ENCODE assay signal across 37 cellular contexts in the genomic region with DNA sequence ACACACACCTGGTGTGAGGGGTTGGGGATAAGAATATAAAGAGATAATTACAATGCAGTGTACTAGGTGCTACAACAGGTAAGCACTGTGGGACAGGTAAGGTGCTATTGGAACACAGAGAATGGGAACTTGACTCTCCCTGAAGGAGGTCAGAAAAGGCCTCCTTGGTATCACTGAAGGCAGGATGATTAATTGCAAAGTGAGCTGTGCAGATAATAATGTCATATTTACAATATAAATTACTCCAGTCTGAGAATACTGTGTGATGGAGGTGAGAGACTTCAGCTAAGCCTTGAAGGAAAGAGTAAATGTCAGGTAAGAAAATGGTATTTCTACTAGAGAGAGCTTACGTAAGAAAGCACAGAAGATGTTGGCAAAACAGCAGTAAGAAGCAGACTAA.
"Had no signal": no experiment of that assay in that cellular context is flagged by ENCODE, and none has a peak within 500 bp of the region (broad histone marks: within the 10 kb centered on the region; RNA-seq: fewer than 3 reads in every experiment).

No MANE protein-coding gene starts in this region.

- H3K36me3 Mint-ChIP-seq: WTC11 had no signal

- H3K9me3 ChIP-seq: ascending aorta, body of pancreas, breast epithelium had no signal

- H3K4me1 ChIP-seq: body of pancreas, breast epithelium had no signal

- H3K27ac Mint-ChIP-seq: activated CD4-positive, alpha-beta memory T cell treated with anti-CD3 and anti-CD28 coated beads, Interleukin-2, amount 10 ng/mL, durations not matched to agents 7 days and 5 days; activated CD4-positive, alpha-beta T cell treated with anti-CD3 and anti-CD28 coated beads for 36 hours; activated CD4-positive, alpha-beta T cell treated with anti-CD3 and anti-CD28 coated beads, Interleukin-2, amount 10 ng/mL, durations not matched to agents 7 days and 5 days; activated CD8-positive, alpha-beta memory T cell treated with anti-CD3 and anti-CD28 coated beads, Interleukin-2, amount 10 ng/mL, durations not matched to agents 7 days and 5 days; activated CD8-positive, alpha-beta T cell treated with anti-CD3 and anti-CD28 coated beads, Interleukin-2, amount 10 ng/mL, durations not matched to agents 7 days and 5 days; activated naive CD4-positive, alpha-beta T cell treated with anti-CD3 and anti-CD28 coated beads, Interleukin-2, amount 10 ng/mL, durations not matched to agents 7 days and 5 days; activated naive CD4-positive, alpha-beta T cell treated with anti-CD3 and anti-CD28 coated beads, Interleukin-2, amount 50 U/mL, for 24 hours; activated naive CD8-positive, alpha-beta T cell; activated naive CD8-positive, alpha-beta T cell treated with anti-CD3 and anti-CD28 coated beads, Interleukin-2, amount 10 ng/mL, durations not matched to agents 7 days and 5 days; activated naive CD8-positive, alpha-beta T cell treated with anti-CD3 and anti-CD28 coated beads, Interleukin-2, amount 50 U/mL, for 24 hours; activated T-cell treated with anti-CD3 and anti-CD28 coated beads, Interleukin-2, amount 50 U/mL, for 24 hours; activated T-helper 2 cell treated with anti-CD3 and anti-CD28 coated beads, Interferon-gamma antibody, Interleukin-2, Interleukin-4, amounts not matched to agents 10 μg/mL and 5 μg/mL and 100 μg/mL, durations not matched to agents 14 hours and 24 hours and 36 hours; T-helper 1 cell treated with Interleukin-12 subunit alpha and Interleukin-12 subunit beta and Interleukin-4 antibody, amounts not matched to agents 30 μg/mL and 1 μg/mL, for 36 hours; T-helper 2 cell treated with Interferon-gamma antibody and Interleukin-4, amounts not matched to agents 5 μg/mL and 100 μg/mL, for 36 hours; WTC11 had no signal

- H3K9me3 Mint-ChIP-seq: activated CD4-positive, alpha-beta memory T cell treated with anti-CD3 and anti-CD28 coated beads, Interleukin-2, amount 10 ng/mL, durations not matched to agents 7 days and 5 days; activated CD4-positive, alpha-beta T cell treated with anti-CD3 and anti-CD28 coated beads, Interleukin-2, amount 10 ng/mL, durations not matched to agents 7 days and 5 days; activated naive CD4-positive, alpha-beta T cell treated with anti-CD3 and anti-CD28 coated beads, Interleukin-2, amount 10 ng/mL, durations not matched to agents 7 days and 5 days; activated naive CD4-positive, alpha-beta T cell treated with anti-CD3 and anti-CD28 coated beads, Interleukin-2, amount 50 U/mL, for 24 hours; T-helper 1 cell treated with Interleukin-12 subunit alpha and Interleukin-12 subunit beta and Interleukin-4 antibody, amounts not matched to agents 30 μg/mL and 1 μg/mL, for 36 hours; T-helper 2 cell treated with Interferon-gamma antibody and Interleukin-4, amounts not matched to agents 5 μg/mL and 100 μg/mL, for 36 hours; WTC11 had no signal

- H3K27me3 Mint-ChIP-seq: activated CD4-positive, alpha-beta memory T cell treated with anti-CD3 and anti-CD28 coated beads, Interleukin-2, amount 10 ng/mL, durations not matched to agents 7 days and 5 days; activated CD4-positive, alpha-beta T cell treated with anti-CD3 and anti-CD28 coated beads for 36 hours; activated CD4-positive, alpha-beta T cell treated with anti-CD3 and anti-CD28 coated beads, Interleukin-2, amount 10 ng/mL, durations not matched to agents 7 days and 5 days; activated CD8-positive, alpha-beta memory T cell treated with anti-CD3 and anti-CD28 coated beads, Interleukin-2, amount 10 ng/mL, durations not matched to agents 7 days and 5 days; activated naive CD4-positive, alpha-beta T cell treated with anti-CD3 and anti-CD28 coated beads, Interleukin-2, amount 10 ng/mL, durations not matched to agents 7 days and 5 days; activated naive CD4-positive, alpha-beta T cell treated with anti-CD3 and anti-CD28 coated beads, Interleukin-2, amount 50 U/mL, for 24 hours; activated naive CD8-positive, alpha-beta T cell; activated naive CD8-positive, alpha-beta T cell treated with anti-CD3 and anti-CD28 coated beads, Interleukin-2, amount 10 ng/mL, durations not matched to agents 7 days and 5 days; activated naive CD8-positive, alpha-beta T cell treated with anti-CD3 and anti-CD28 coated beads, Interleukin-2, amount 50 U/mL, for 24 hours; activated T-cell treated with anti-CD3 and anti-CD28 coated beads, Interleukin-2, amount 50 U/mL, for 24 hours had no signal

- H3K27ac ChIP-seq: ascending aorta, body of pancreas, brain microvascular endothelial cell, breast epithelium, WERI-Rb-1 had no signal

- H3K4me3 ChIP-seq: ascending aorta, body of pancreas, breast epithelium had no signal

- FAIRE-seq: TTC549 had no signal

- H3K27me3 ChIP-seq: ascending aorta, body of pancreas, brain microvascular endothelial cell, breast epithelium had no signal

- H3K36me3 ChIP-seq: brain microvascular endothelial cell, breast epithelium, WERI-Rb-1 had no signal

- H3K4me3 Mint-ChIP-seq: activated CD4-positive, alpha-beta memory T cell treated with anti-CD3 and anti-CD28 coated beads, Interleukin-2, amount 10 ng/mL, durations not matched to agents 7 days and 5 days; activated CD4-positive, alpha-beta T cell treated with anti-CD3 and anti-CD28 coated beads for 36 hours; activated CD4-positive, alpha-beta T cell treated with anti-CD3 and anti-CD28 coated beads, Interleukin-2, amount 10 ng/mL, durations not matched to agents 7 days and 5 days; activated CD8-positive, alpha-beta memory T cell treated with anti-CD3 and anti-CD28 coated beads, Interleukin-2, amount 10 ng/mL, durations not matched to agents 7 days and 5 days; activated CD8-positive, alpha-beta T cell treated with anti-CD3 and anti-CD28 coated beads, Interleukin-2, amount 10 ng/mL, durations not matched to agents 7 days and 5 days; activated naive CD4-positive, alpha-beta T cell treated with anti-CD3 and anti-CD28 coated beads, Interleukin-2, amount 10 ng/mL, durations not matched to agents 7 days and 5 days; activated naive CD4-positive, alpha-beta T cell treated with anti-CD3 and anti-CD28 coated beads, Interleukin-2, amount 50 U/mL, for 24 hours; activated naive CD8-positive, alpha-beta T cell; activated naive CD8-positive, alpha-beta T cell treated with anti-CD3 and anti-CD28 coated beads, Interleukin-2, amount 10 ng/mL, durations not matched to agents 7 days and 5 days; activated naive CD8-positive, alpha-beta T cell treated with anti-CD3 and anti-CD28 coated beads, Interleukin-2, amount 50 U/mL, for 24 hours; activated T-cell treated with anti-CD3 and anti-CD28 coated beads, Interleukin-2, amount 50 U/mL, for 24 hours; T-helper 1 cell treated with Interleukin-12 subunit alpha and Interleukin-12 subunit beta and Interleukin-4 antibody, amounts not matched to agents 30 μg/mL and 1 μg/mL, for 36 hours; T-helper 2 cell treated with Interferon-gamma antibody and Interleukin-4, amounts not matched to agents 5 μg/mL and 100 μg/mL, for 36 hours; WTC11 had no signal

- DNase-seq: activated CD4-positive, alpha-beta memory T cell treated with anti-CD3 and anti-CD28 coated beads, Interleukin-2, amount 10 ng/mL, durations not matched to agents 7 days and 5 days; activated CD4-positive, alpha-beta T cell treated with anti-CD3 and anti-CD28 coated beads for 1 hour; activated CD4-positive, alpha-beta T cell treated with anti-CD3 and anti-CD28 coated beads for 36 hours; activated CD4-positive, alpha-beta T cell treated with anti-CD3 and anti-CD28 coated beads for 48 hours; activated CD4-positive, alpha-beta T cell treated with anti-CD3 and anti-CD28 coated beads, Interleukin-2, amount 10 ng/mL, durations not matched to agents 7 days and 5 days; activated CD4-positive, alpha-beta T cell treated with anti-CD3 and anti-CD28 coated beads, Interleukin-2, amount 50 U/mL, for 48 hours; activated CD4-positive, CD25-positive, alpha-beta regulatory T cell; activated CD8-positive, alpha-beta memory T cell treated with anti-CD3 and anti-CD28 coated beads for 24 hours; activated CD8-positive, alpha-beta memory T cell treated with anti-CD3 and anti-CD28 coated beads, Interleukin-2, amount 10 ng/mL, durations not matched to agents 7 days and 5 days; activated CD8-positive, alpha-beta memory T cell treated with anti-CD3 and anti-CD28 coated beads, Interleukin-2, amount 50 U/mL, for 48 hours; activated CD8-positive, alpha-beta T cell treated with anti-CD3 and anti-CD28 coated beads, Interleukin-2, amount 10 ng/mL, durations not matched to agents 7 days and 5 days; activated effector memory CD4-positive, alpha-beta T cell treated with Interleukin-2 at 50 U/mL for 16 hours; activated gamma-delta T cell; activated naive CD4-positive, alpha-beta T cell treated with anti-CD3 and anti-CD28 coated beads, Interleukin-2, amount 10 ng/mL, durations not matched to agents 7 days and 5 days; activated naive CD4-positive, alpha-beta T cell treated with Interleukin-2 at 50 U/mL for 16 hours; activated naive CD8-positive, alpha-beta T cell treated with anti-CD3 and anti-CD28 coated beads, Interleukin-2, amount 10 ng/mL, durations not matched to agents 7 days and 5 days; activated naive CD8-positive, alpha-beta T cell treated with anti-CD3 and anti-CD28 coated beads, Interleukin-2, amount 50 U/mL, for 24 hours; activated T-cell treated with anti-CD3 and anti-CD28 coated beads, Interleukin-2, amount 50 U/mL, for 24 hours; activated T-cell treated with anti-CD3 and anti-CD28 coated beads, Interleukin-2, amount 50 U/mL, for 48 hours; amygdala; anterior cingulate cortex; body of pancreas; brain microvascular endothelial cell; central memory CD4-positive, alpha-beta T cell; T-helper 1 cell; T-helper 2 cell; T-helper 9 cell; WERI-Rb-1 had no signal
